ENCODE assay signal across 8 cellular contexts in genomic region chr3:48088749-48089466, GRCh38.
DNase-seq lines count a peak whose midpoint lies in the region; ATAC-seq and TF ChIP-seq lines count a peak whose summit lies in the region.

No MANE protein-coding gene starts in this region.

- H4K20me1 ChIP-seq in MM.1S (ENCODE audit: insufficient read depth, low read length) (no peaks in the 10 kb centered on the region), neural progenitor cell (ENCODE audit: low read depth) (peaks cover 20% of the 10 kb centered on the region)

- H3K4me3 Mint-ChIP-seq in neural progenitor cell = peak overlapping the region; percentile 98

- peak overlapping the region; percentile 90 for H3K9ac ChIP-seq in MM.1S (ENCODE audit: low read length)
- peak overlapping the region; percentile 65 for H3K9ac ChIP-seq in neural progenitor cell
- H3K9ac ChIP-seq in stomach smooth muscle (ENCODE audit: low read length in 2 of 2) = peak overlapping the region; percentile 96 to 97

- in situ Hi-C loops in G401 (cut with HindIII; ENCODE audit: low sequenced_read_pairs) (no loop called here), HAP-1 (cut with MboI; ENCODE audit: low sequenced_read_pairs) (no loop called here)

- no peaks in the 10 kb centered on the region for H3K9me2 ChIP-seq in MM.1S (replicated peaks; ENCODE audit: insufficient read depth, low read length)

- H3K79me2 ChIP-seq in MM.1S (ENCODE audit: low read length) (peaks cover 48% of the 10 kb centered on the region), neural progenitor cell (ENCODE audit: low read depth) (peaks cover 51% of the 10 kb centered on the region)

- H3K27ac ChIP-seq in MM.1S (ENCODE audit: low read length) (peak overlapping the region; percentile 88), foreskin keratinocyte (peak overlapping the region; percentile 88), neural progenitor cell (peak overlapping the region; percentile 98), stomach smooth muscle (ENCODE audit: low read length) (peak overlapping the region; percentile 93)

- peaks cover 17% of the 10 kb centered on the region for H3F3A ChIP-seq in MM.1S (ENCODE audit: insufficient read depth, low read length)
- peaks cover 40% of the 10 kb centered on the region for H3F3A ChIP-seq in neural progenitor cell (ENCODE audit: low read depth)

- no peaks in the 10 kb centered on the region for H3K27me3 ChIP-seq in HAP-1 (ENCODE audit: low read depth)
- H3K27me3 ChIP-seq in MM.1S (replicated peaks; ENCODE audit: insufficient read depth, low read length) = no peaks in the 10 kb centered on the region
- no peaks in the 10 kb centered on the region for H3K27me3 ChIP-seq in foreskin keratinocyte
- H3K27me3 ChIP-seq in neural progenitor cell = no peaks in the 10 kb centered on the region
- no peaks in the 10 kb centered on the region for H3K27me3 ChIP-seq in stomach smooth muscle (ENCODE audit: control insufficient read depth in 1 of 2, insufficient read depth in 2 of 2, low read length in 2 of 2)

- H3K4me3 ChIP-seq in HAP-1 (peak overlapping the region; percentile 64), MM.1S (ENCODE audit: low read length) (peak overlapping the region; percentile 97), neural progenitor cell (peak overlapping the region; percentile 80), stomach smooth muscle (ENCODE audit: low read length in 2 of 2) (peak overlapping the region; percentile 93 to 94)

- DNase-seq in G401 (ENCODE audit: low spot score) (peak; percentile 97), HAP-1 (ENCODE audit: low spot score in 2 of 2) (peak; percentile 97 to 98), MM.1S (peak; percentile 96), SHP77 treated with DMSO at 0.1 percent for 48 hours (lab: John Stamatoyannopoulos, UW) (peak; percentile 87), foreskin keratinocyte (peak; percentile 91 to 95), neural progenitor cell (ENCODE audit: low spot score) (peak; percentile 99)
- peak; percentile 89 for DNase-seq in activated gamma-delta T cell treated with anti-CD3 and anti-CD28 coated beads, Interleukin-2, amount 50 U/mL, for 16 hours (ENCODE audit: low read depth)

- H3K9me3 ChIP-seq in HAP-1 = no peaks in the 10 kb centered on the region
- H3K9me3 ChIP-seq in MM.1S (replicated peaks; ENCODE audit: insufficient read depth, low read length) = no peaks in the 10 kb centered on the region
- H3K9me3 ChIP-seq in neural progenitor cell (ENCODE audit: low read depth) = no peaks in the 10 kb centered on the region
- H3K9me3 ChIP-seq in stomach smooth muscle (ENCODE audit: control insufficient read depth in 2 of 2, low read length in 2 of 2) = no peaks in the 10 kb centered on the region

- H3K4me1 ChIP-seq in HAP-1 = peaks cover 25% of the 10 kb centered on the region
- peaks cover 7% of the 10 kb centered on the region for H3K4me1 ChIP-seq in MM.1S (ENCODE audit: low read length)
- peaks cover 15% of the 10 kb centered on the region for H3K4me1 ChIP-seq in foreskin keratinocyte
- H3K4me1 ChIP-seq in neural progenitor cell = peaks cover 9% of the 10 kb centered on the region
- H3K4me1 ChIP-seq in stomach smooth muscle (ENCODE audit: control insufficient read depth, insufficient read depth, low read length) = peaks cover 20% of the 10 kb centered on the region

- H3K4me2 ChIP-seq in MM.1S (ENCODE audit: low read depth, low read length) (peak overlapping the region; percentile 79), neural progenitor cell (peak overlapping the region; percentile 99)

- H2AFZ ChIP-seq in MM.1S (ENCODE audit: low read length) = peak overlapping the region; percentile 91
- peak overlapping the region; percentile 81 for H2AFZ ChIP-seq in neural progenitor cell (replicated peaks)

- H3K36me3 Mint-ChIP-seq in neural progenitor cell = peaks cover 6% of the 10 kb centered on the region

- peak; percentile 92 for ATAC-seq in foreskin keratinocyte

- H3K36me3 ChIP-seq in HAP-1 (replicated peaks) = no peaks in the 10 kb centered on the region; the same call in none of the 2 replicates
- no peaks in the 10 kb centered on the region for H3K36me3 ChIP-seq in MM.1S (replicated peaks; ENCODE audit: insufficient read depth, low read length)
- H3K36me3 ChIP-seq in neural progenitor cell = no peaks in the 10 kb centered on the region
- no peaks in the 10 kb centered on the region for H3K36me3 ChIP-seq in stomach smooth muscle (ENCODE audit: control insufficient read depth in 2 of 2, insufficient read depth in 2 of 2, low read length in 2 of 2)

- peaks cover 29% of the 10 kb centered on the region for H3K4me1 Mint-ChIP-seq in neural progenitor cell

- H3K27me3 Mint-ChIP-seq in neural progenitor cell (ENCODE audit: insufficient read depth, low read depth) = peaks cover 4% of the 10 kb centered on the region

- TF ChIP-seq CTCF in MM.1S (IDR thresholded peaks at IDR 0.05; ENCODE audit: low read length) = no peak
- peak; percentile 30 for TF ChIP-seq CTCF in foreskin keratinocyte (conservative IDR thresholded peaks at IDR 0.05)
- TF ChIP-seq CTCF in neural progenitor cell (IDR thresholded peaks at IDR 0.05) = peak; percentile 21

- no peaks in the 10 kb centered on the region for H3K9me3 Mint-ChIP-seq in neural progenitor cell

- H3K27ac Mint-ChIP-seq in neural progenitor cell = peak overlapping the region; percentile 98

Comparison
In these comparisons a context has a peak if more than half of its experiments do, and no peak if none do; other contexts are left out.
1. Peak in every context shown above with its lines: DNase-seq, ATAC-seq, H3K4me3 ChIP-seq and H3K27ac ChIP-seq.